In genomic region chr12:89603678-89604077, GRCh38 we compare ENCODE assay signal across 18 cellular contexts.
DNase-seq lines count a peak whose midpoint lies in the region; ATAC-seq and TF ChIP-seq lines count a peak whose summit lies in the region.
"Had no signal": no experiment of that assay in that cellular context is flagged by ENCODE, and none has a peak within 500 bp of the region (broad histone marks: within the 10 kb centered on the region; RNA-seq: fewer than 3 reads in every experiment).

No MANE protein-coding gene starts in this region.

- no peaks in the 10 kb centered on the region for H3K27me3 ChIP-seq in breast epithelium

- no peak for TF ChIP-seq CTCF in MCF 10A (IDR thresholded peaks at IDR 0.05; ENCODE audit: unreplicated experiment)
- TF ChIP-seq CTCF in breast epithelium (IDR thresholded peaks at IDR 0.05), result no peak
- TF ChIP-seq CTCF in nephron progenitor cell (IDR thresholded peaks at IDR 0.05), result no peak
- no peak for TF ChIP-seq CTCF in WTC11 (IDR thresholded peaks at IDR 0.05)

- POLR2A ChIA-PET in MCF 10A (lab: Yijun Ruan, JAX) (interaction anchor here (0.9 kb wide), 1 partner anchor 14 kb away, joined by 4 read pairs; no protein-coding TSS in a partner anchor), WTC11 (lab: Charles Lee) (no interaction called here)

- H3K36me3 Mint-ChIP-seq in MCF 10A (ENCODE audit: insufficient read depth, unreplicated experiment), result peaks cover 81% of the 10 kb centered on the region
- peaks cover 44% of the 10 kb centered on the region for H3K36me3 Mint-ChIP-seq in central memory CD8-positive, alpha-beta T cell (ENCODE audit: insufficient read depth)
- H3K36me3 Mint-ChIP-seq in nephron progenitor cell (ENCODE audit: low read depth), result peaks cover 75% of the 10 kb centered on the region
- H3K36me3 Mint-ChIP-seq in WTC11, result peaks cover 22% of the 10 kb centered on the region

- H3K27ac ChIP-seq in breast epithelium, result no peak overlapping the region
- H3K27ac ChIP-seq: 22Rv1 had no signal

- no peak for ATAC-seq in central memory CD8-positive, alpha-beta T cell (replicated peaks; ENCODE audit: extremely low read depth, poor library complexity, severe bottlenecking)
- ATAC-seq in WTC11 (no peak), GM21619 (IDR thresholded peaks at IDR 0.05; ENCODE audit: unreplicated experiment) (no peak)

- H3K36me3 ChIP-seq in breast epithelium, result no peaks in the 10 kb centered on the region

- H3K4me1 Mint-ChIP-seq in MCF 10A (ENCODE audit: insufficient read depth, unreplicated experiment), result no peaks in the 10 kb centered on the region
- H3K4me1 Mint-ChIP-seq in central memory CD8-positive, alpha-beta T cell, result peaks cover 10% of the 10 kb centered on the region
- H3K4me1 Mint-ChIP-seq in nephron progenitor cell, result peaks cover 8% of the 10 kb centered on the region
- H3K4me1 Mint-ChIP-seq in WTC11, result peaks cover 7% of the 10 kb centered on the region

- no peaks in the 10 kb centered on the region for H3K4me1 ChIP-seq in breast epithelium
- H3K4me1 ChIP-seq: HAP-1 had no signal

- no peaks in the 10 kb centered on the region for H3K9me3 ChIP-seq in breast epithelium
- H3K9me3 ChIP-seq: HAP-1 had no signal

- H3K27ac Mint-ChIP-seq in MCF 10A (ENCODE audit: low read depth, unreplicated experiment), result no peak overlapping the region
- peak overlapping the region; percentile 49 for H3K27ac Mint-ChIP-seq in central memory CD8-positive, alpha-beta T cell (ENCODE audit: low read depth)
- peak overlapping the region; percentile 24 for H3K27ac Mint-ChIP-seq in nephron progenitor cell
- no peak overlapping the region for H3K27ac Mint-ChIP-seq in WTC11
- H3K27ac Mint-ChIP-seq: HFFc6 had no signal

- CTCF ChIA-PET in MCF 10A (lab: Yijun Ruan, JAX), result interaction anchor here (0.6 to 1.2 kb wide), 4 partner anchors 10 to 368 kb away, joined by 3 to 4 read pairs (median 4); no protein-coding TSS in a partner anchor
- CTCF ChIA-PET in WTC11 (lab: Charles Lee), result no interaction called here

- DNase-seq in MCF 10A (ENCODE audit: unreplicated experiment) (no peak), breast epithelium (ENCODE audit: low spot score in 2 of 2) (no peak), nephron progenitor cell (no peak), WTC11 (ENCODE audit: low spot score) (no peak), NOMO-1 (lab: John Stamatoyannopoulos, UW; ENCODE audit: unreplicated experiment in 2 of 2) (no peak)
- DNase-seq in central memory CD8-positive, alpha-beta T cell (ENCODE audit: low spot score in 2 of 2), result no peak
- DNase-seq: C1 segment of cervical spinal cord, Calu3, COR-L47, DMS53, DMS79 treated with DMSO at 0.1 percent for 48 hours, GF-D8, GOT3, HFFc6 had no signal

- H3K9me3 Mint-ChIP-seq in MCF 10A (ENCODE audit: unreplicated experiment), result no peaks in the 10 kb centered on the region
- H3K9me3 Mint-ChIP-seq in central memory CD8-positive, alpha-beta T cell, result no peaks in the 10 kb centered on the region
- peaks cover 15% of the 10 kb centered on the region for H3K9me3 Mint-ChIP-seq in nephron progenitor cell
- H3K9me3 Mint-ChIP-seq in WTC11, result no peaks in the 10 kb centered on the region
- H3K9me3 Mint-ChIP-seq: CD4-positive, alpha-beta memory T cell; HFFc6 had no signal

- TSS peak; percentile 18 for BruUV-seq in MCF 10A (replicated peaks; lab: Mats Ljungman, UMichigan)

- TF ChIP-seq POLR2A in breast epithelium (IDR thresholded peaks at IDR 0.05), result no peak

- intact Hi-C loops in MCF 10A (cut with micrococcal nuclease), result no loop called here
- intact Hi-C loops in breast epithelium (cut with DNase I; ENCODE audit: low total_unique reads), result no loop called here

- H3K27me3 Mint-ChIP-seq in MCF 10A (ENCODE audit: insufficient read depth, unreplicated experiment) (no peaks in the 10 kb centered on the region), nephron progenitor cell (ENCODE audit: low read depth, poor library complexity) (no peaks in the 10 kb centered on the region), WTC11 (ENCODE audit: low read depth) (no peaks in the 10 kb centered on the region)
- no peaks in the 10 kb centered on the region for H3K27me3 Mint-ChIP-seq in central memory CD8-positive, alpha-beta T cell
- H3K27me3 Mint-ChIP-seq: CD4-positive, alpha-beta memory T cell had no signal

- no peak overlapping the region for H3K4me3 ChIP-seq in breast epithelium
- H3K4me3 ChIP-seq: HAP-1 had no signal

- no peak overlapping the region for H3K4me3 Mint-ChIP-seq in MCF 10A (ENCODE audit: unreplicated experiment)
- H3K4me3 Mint-ChIP-seq in central memory CD8-positive, alpha-beta T cell, result no peak overlapping the region
- H3K4me3 Mint-ChIP-seq in nephron progenitor cell, result no peak overlapping the region
- H3K4me3 Mint-ChIP-seq in WTC11, result no peak overlapping the region
- H3K4me3 Mint-ChIP-seq: CD4-positive, alpha-beta memory T cell; HFFc6 had no signal

TF ChIP-seq in WTC11, 78 proteins besides CTCF, POLR2A, EP300 and RAD21 (continues in another document):
- TF ChIP-seq ZMAT4 (CRISPR knock-in tag; IDR thresholded peaks at IDR 0.05) (no peak), NR2C2 (CRISPR knock-in tag; IDR thresholded peaks at IDR 0.05) (no peak), IRF2 (CRISPR knock-in tag; IDR thresholded peaks at IDR 0.05; ENCODE audit: borderline replicate concordance, low read depth) (no peak), OVOL2 (CRISPR knock-in tag; IDR thresholded peaks at IDR 0.05; ENCODE audit: borderline replicate concordance) (no peak), PRDM15 (CRISPR knock-in tag; IDR thresholded peaks at IDR 0.05) (no peak), FOXJ3 (CRISPR knock-in tag; IDR thresholded peaks at IDR 0.05; ENCODE audit: borderline replicate concordance) (no peak)
- TF ChIP-seq, protein P1, sequence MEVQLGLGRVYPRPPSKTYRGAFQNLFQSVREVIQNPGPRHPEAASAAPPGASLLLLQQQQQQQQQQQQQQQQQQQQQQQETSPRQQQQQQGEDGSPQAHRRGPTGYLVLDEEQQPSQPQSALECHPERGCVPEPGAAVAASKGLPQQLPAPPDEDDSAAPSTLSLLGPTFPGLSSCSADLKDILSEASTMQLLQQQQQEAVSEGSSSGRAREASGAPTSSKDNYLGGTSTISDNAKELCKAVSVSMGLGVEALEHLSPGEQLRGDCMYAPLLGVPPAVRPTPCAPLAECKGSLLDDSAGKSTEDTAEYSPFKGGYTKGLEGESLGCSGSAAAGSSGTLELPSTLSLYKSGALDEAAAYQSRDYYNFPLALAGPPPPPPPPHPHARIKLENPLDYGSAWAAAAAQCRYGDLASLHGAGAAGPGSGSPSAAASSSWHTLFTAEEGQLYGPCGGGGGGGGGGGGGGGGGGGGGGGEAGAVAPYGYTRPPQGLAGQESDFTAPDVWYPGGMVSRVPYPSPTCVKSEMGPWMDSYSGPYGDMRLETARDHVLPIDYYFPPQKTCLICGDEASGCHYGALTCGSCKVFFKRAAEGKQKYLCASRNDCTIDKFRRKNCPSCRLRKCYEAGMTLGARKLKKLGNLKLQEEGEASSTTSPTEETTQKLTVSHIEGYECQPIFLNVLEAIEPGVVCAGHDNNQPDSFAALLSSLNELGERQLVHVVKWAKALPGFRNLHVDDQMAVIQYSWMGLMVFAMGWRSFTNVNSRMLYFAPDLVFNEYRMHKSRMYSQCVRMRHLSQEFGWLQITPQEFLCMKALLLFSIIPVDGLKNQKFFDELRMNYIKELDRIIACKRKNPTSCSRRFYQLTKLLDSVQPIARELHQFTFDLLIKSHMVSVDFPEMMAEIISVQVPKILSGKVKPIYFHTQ (CRISPR knock-in tag; IDR thresholded peaks at IDR 0.05), result no peak
- TF ChIP-seq, protein P2, sequence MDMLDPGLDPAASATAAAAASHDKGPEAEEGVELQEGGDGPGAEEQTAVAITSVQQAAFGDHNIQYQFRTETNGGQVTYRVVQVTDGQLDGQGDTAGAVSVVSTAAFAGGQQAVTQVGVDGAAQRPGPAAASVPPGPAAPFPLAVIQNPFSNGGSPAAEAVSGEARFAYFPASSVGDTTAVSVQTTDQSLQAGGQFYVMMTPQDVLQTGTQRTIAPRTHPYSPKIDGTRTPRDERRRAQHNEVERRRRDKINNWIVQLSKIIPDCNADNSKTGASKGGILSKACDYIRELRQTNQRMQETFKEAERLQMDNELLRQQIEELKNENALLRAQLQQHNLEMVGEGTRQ (CRISPR knock-in tag; IDR thresholded peaks at IDR 0.05), result no peak

Comparison
In these comparisons a context has a peak if more than half of its experiments do, and no peak if none do; other contexts are left out.
1. H3K27ac Mint-ChIP-seq: peak in central memory CD8-positive, alpha-beta T cell (single experiment) and nephron progenitor cell (single experiment); none in MCF 10A (single experiment) and WTC11 (single experiment).